ENCODE assay signal across 8 cellular contexts in the genomic region with DNA sequence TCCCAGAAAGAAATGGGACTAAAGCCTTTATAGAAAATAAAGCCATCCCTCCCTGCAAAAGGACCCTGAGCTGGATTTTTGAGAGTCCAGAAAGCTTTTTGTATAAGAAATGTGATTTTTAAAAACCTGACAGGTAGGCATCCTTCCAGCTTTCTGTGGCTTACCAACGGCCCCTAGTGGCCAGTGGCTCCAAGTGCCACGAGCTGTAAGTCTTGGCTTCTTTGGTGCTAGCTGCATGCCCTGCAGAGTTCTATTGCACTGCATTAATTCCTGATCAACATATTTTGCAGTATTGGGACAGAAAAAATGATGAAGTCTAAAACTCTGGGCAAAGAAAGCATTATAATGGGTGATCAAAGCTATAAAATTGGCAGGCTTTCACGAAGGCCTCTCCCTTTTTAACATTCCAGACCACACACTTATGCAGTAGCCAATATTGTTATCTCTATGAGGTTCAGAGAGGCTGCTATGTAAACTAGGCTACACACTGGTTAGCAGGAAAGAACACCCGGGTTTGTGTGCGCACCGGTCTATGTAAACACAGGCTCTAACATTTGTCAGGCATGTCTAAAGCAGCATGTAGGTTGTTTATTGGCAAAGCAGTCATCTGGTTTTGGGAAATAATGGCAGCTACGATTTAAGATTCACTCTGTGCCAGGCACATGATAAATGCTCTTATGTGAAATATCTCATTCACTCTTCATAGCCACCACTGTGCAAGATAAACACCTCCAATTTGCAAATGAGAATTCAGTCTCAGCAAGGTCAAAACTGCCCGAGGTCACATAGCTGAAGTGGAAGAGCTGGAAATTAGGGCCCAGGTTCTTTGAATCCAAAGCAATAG. TPM values are rescaled to one million over a fixed set of nuclear protein-coding genes. Genes with fewer than 3 reads are reported as not detected.
DNase-seq lines count a peak whose midpoint lies in the region; ATAC-seq and TF ChIP-seq lines count a peak whose summit lies in the region.

No MANE protein-coding gene starts in this region.

- peaks cover 9% of the 10 kb centered on the region for H3K36me3 Mint-ChIP-seq in WTC11

- H3K4me3 ChIP-seq in fibroblast of villous mesenchyme (ENCODE audit: low read depth, low read length): no peak overlapping the region

- DNase-seq in stimulated activated CD4-positive, alpha-beta T cell treated with anti-CD3 and anti-CD28 coated beads, Interleukin-12 subunit alpha, Interleukin-12 subunit beta, amount 100 ng/mL, for 48 hours (ENCODE audit: low read depth in 2 of 3, low spot score in 1 of 3): peak in 2 of 3 donors; percentile 3 to 7
- DNase-seq in stimulated activated CD4-positive, alpha-beta T cell treated with anti-CD3 and anti-CD28 coated beads, Interleukin-12 subunit alpha, Interleukin-12 subunit beta, amount 100 ng/mL, for 4 hours: no peak
- DNase-seq in GOT3 (lab: John Stamatoyannopoulos, UW) (peak; percentile 38), M059J (ENCODE audit: low read depth) (peak; percentile 29), WTC11 (ENCODE audit: low spot score) (peak; percentile 61), fibroblast of villous mesenchyme (ENCODE audit: low read depth) (peak; percentile 6), posterior cingulate gyrus (peak; percentile 21 to 93 (median 59)), dedifferentiated amniotic fluid mesenchymal stem cell (ENCODE audit: extremely low spot score) (no peak)

- ATAC-seq in WTC11: peak; percentile 94

- no peak overlapping the region for H3K4me3 Mint-ChIP-seq in WTC11

- peaks cover 19% of the 10 kb centered on the region for H3K9me3 Mint-ChIP-seq in WTC11

- no peak overlapping the region for H3K27ac Mint-ChIP-seq in WTC11

- H3K4me1 Mint-ChIP-seq in WTC11: peaks cover 7% of the 10 kb centered on the region

- intact Hi-C loops in posterior cingulate gyrus (cut with DNase I): no loop called here

- POLR2A ChIA-PET in WTC11 (lab: Charles Lee): interaction anchor here (0.6 kb wide), 1 partner anchor 60 kb away, joined by 3 read pairs; no protein-coding TSS in a partner anchor

- TF ChIP-seq CTCF in WTC11 (IDR thresholded peaks at IDR 0.05): peak; percentile 83
- TF ChIP-seq CTCF in fibroblast of villous mesenchyme (IDR thresholded peaks at IDR 0.05; ENCODE audit: insufficient read depth, low read depth, low read length): peak; percentile 68

- CTCF ChIA-PET in WTC11 (lab: Charles Lee): interaction anchor here (0.6 to 1.9 kb wide), 36 partner anchors 13 to 609 kb away, joined by 3 to 29 read pairs (median 3); no protein-coding TSS in a partner anchor

- H3K27me3 Mint-ChIP-seq in WTC11 (ENCODE audit: low read depth): peaks cover 3% of the 10 kb centered on the region; the same call in 1 of the 2 replicates

TF ChIP-seq in WTC11, 78 proteins besides CTCF, POLR2A, EP300 and RAD21:
- no peak for TF ChIP-seq NFE2L1 (CRISPR knock-in tag; IDR thresholded peaks at IDR 0.05)
- TF ChIP-seq, protein P1, sequence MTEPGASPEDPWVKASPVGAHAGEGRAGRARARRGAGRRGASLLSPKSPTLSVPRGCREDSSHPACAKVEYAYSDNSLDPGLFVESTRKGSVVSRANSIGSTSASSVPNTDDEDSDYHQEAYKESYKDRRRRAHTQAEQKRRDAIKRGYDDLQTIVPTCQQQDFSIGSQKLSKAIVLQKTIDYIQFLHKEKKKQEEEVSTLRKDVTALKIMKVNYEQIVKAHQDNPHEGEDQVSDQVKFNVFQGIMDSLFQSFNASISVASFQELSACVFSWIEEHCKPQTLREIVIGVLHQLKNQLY (CRISPR knock-in tag; IDR thresholded peaks at IDR 0.05): no peak
- TF ChIP-seq GABPB1 (CRISPR knock-in tag; IDR thresholded peaks at IDR 0.05): no peak
- no peak for TF ChIP-seq ARID4B (CRISPR knock-in tag; IDR thresholded peaks at IDR 0.05; ENCODE audit: borderline replicate concordance)
- no peak for TF ChIP-seq ZNF671 (CRISPR knock-in tag; IDR thresholded peaks at IDR 0.05)
- TF ChIP-seq KAT7 (CRISPR knock-in tag; IDR thresholded peaks at IDR 0.05; ENCODE audit: borderline replicate concordance): no peak
- no peak for TF ChIP-seq TEAD1 (CRISPR knock-in tag; IDR thresholded peaks at IDR 0.05)
- TF ChIP-seq SP1 (CRISPR knock-in tag; conservative IDR thresholded peaks at IDR 0.05): no peak
- TF ChIP-seq SOX15 (CRISPR knock-in tag; IDR thresholded peaks at IDR 0.05): no peak
- TF ChIP-seq, protein P2, sequence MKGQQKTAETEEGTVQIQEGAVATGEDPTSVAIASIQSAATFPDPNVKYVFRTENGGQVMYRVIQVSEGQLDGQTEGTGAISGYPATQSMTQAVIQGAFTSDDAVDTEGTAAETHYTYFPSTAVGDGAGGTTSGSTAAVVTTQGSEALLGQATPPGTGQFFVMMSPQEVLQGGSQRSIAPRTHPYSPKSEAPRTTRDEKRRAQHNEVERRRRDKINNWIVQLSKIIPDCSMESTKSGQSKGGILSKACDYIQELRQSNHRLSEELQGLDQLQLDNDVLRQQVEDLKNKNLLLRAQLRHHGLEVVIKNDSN (CRISPR knock-in tag; IDR thresholded peaks at IDR 0.05): no peak
- no peak for TF ChIP-seq ZNF423 (CRISPR knock-in tag; IDR thresholded peaks at IDR 0.05)
- no peak for TF ChIP-seq SMAD3 (CRISPR knock-in tag; IDR thresholded peaks at IDR 0.05; ENCODE audit: borderline replicate concordance)
- no peak for TF ChIP-seq GRHL2 (CRISPR knock-in tag; IDR thresholded peaks at IDR 0.05; ENCODE audit: insufficient replicate concordance, severe bottlenecking)

RNA-seq across cellular contexts. Expression of gene NMUR2, which starts 55.2 kb away (rescaled TPM):
- not detected in 2 replicates for total RNA-seq in M059J (2014; rRNA removed; shearing (Covaris generic))
- total RNA-seq in WTC11 (2021) (0.16 TPM in 1 of 3 replicates, not detected in the others), fibroblast of villous mesenchyme (not detected in 2 replicates)

Comparison
In these comparisons a context has a peak if more than half of its experiments do, and no peak if none do; other contexts are left out.
1. DNase-seq: peak in stimulated activated CD4-positive, alpha-beta T cell treated with anti-CD3 and anti-CD28 coated beads, Interleukin-12 subunit alpha, Interleukin-12 subunit beta, amount 100 ng/mL, for 48 hours (2 of 3), GOT3 (single experiment), M059J (single experiment), WTC11 (single experiment), fibroblast of villous mesenchyme (single experiment) and posterior cingulate gyrus (10 of 10); none in stimulated activated CD4-positive, alpha-beta T cell treated with anti-CD3 and anti-CD28 coated beads, Interleukin-12 subunit alpha, Interleukin-12 subunit beta, amount 100 ng/mL, for 4 hours (single experiment) and dedifferentiated amniotic fluid mesenchymal stem cell (single experiment).